20 cellular contexts compared by ENCODE assay signal in genomic region chr21:20721151-20721550, GRCh38.
"Had no signal": no experiment of that assay in that cellular context is flagged by ENCODE, and none has a peak within 500 bp of the region (broad histone marks: within the 10 kb centered on the region; RNA-seq: fewer than 3 reads in every experiment).

No MANE protein-coding gene starts in this region.

- ATAC-seq: body of pancreas; left ventricle myocardium superior; natural killer cell; sciatic nerve; stimulated activated memory B cell treated with anti-CD40 and anti-IgM and Interleukin-4, amounts not matched to agents 10 μg/mL and 1 μg/mL and 100 μg/mL, for 72 hours had no signal

- H2AFZ ChIP-seq: parathyroid adenoma had no signal

- H3K9me3 ChIP-seq: adrenal gland, body of pancreas, colonic mucosa, thoracic aorta, upper lobe of left lung had no signal

- H3K9ac ChIP-seq: parathyroid adenoma had no signal

- DNase-seq: activated CD4-positive, alpha-beta T cell treated with anti-CD3 and anti-CD28 coated beads for 1 hour; activated CD4-positive, alpha-beta T cell treated with anti-CD3 and anti-CD28 coated beads, Interleukin-2, amount 50 U/mL, for 4 hours; activated gamma-delta T cell; adrenal gland; body of pancreas; caudate nucleus; colonic mucosa; head of caudate nucleus; left ventricle myocardium superior; mesendoderm; natural killer cell; spleen; stimulated activated CD4-positive, alpha-beta T cell treated with anti-CD3 and anti-CD28 coated beads, Interleukin-4, amount 100 ng/mL, for 4 hours; T-helper 2 cell; upper lobe of left lung had no signal

- H3K36me3 ChIP-seq: adrenal gland, colonic mucosa, spleen, thoracic aorta, upper lobe of left lung had no signal

- H3K27ac ChIP-seq: adrenal gland, body of pancreas, colonic mucosa, parathyroid adenoma, spleen, thoracic aorta, upper lobe of left lung, VCaP had no signal

- H3K4me3 ChIP-seq: adrenal gland, body of pancreas, colonic mucosa, spleen, thoracic aorta, upper lobe of left lung had no signal

- H3K79me2 ChIP-seq: parathyroid adenoma had no signal

- H3K4me1 ChIP-seq: adrenal gland, body of pancreas, colonic mucosa, parathyroid adenoma, spleen, upper lobe of left lung had no signal

- H3K27me3 ChIP-seq: adrenal gland, body of pancreas, colonic mucosa, spleen, upper lobe of left lung had no signal
